ENCODE assay signal across 1 cellular context in genomic region chr1:222570837-222571236, GRCh38.
TF ChIP-seq lines count a peak whose summit lies in the region.

No MANE protein-coding gene starts in this region.

TF ChIP-seq in K562, 482 proteins besides CTCF, POLR2A, EP300 and RAD21 (continued from another document):
- TF ChIP-seq MECOM (CRISPR knock-in tag; IDR thresholded peaks at IDR 0.05), result no peak
- no peak for TF ChIP-seq GABPB2 (CRISPR knock-in tag; conservative IDR thresholded peaks at IDR 0.05)
- peak; percentile 91 for TF ChIP-seq ZNF324 (CRISPR knock-in tag; IDR thresholded peaks at IDR 0.05)
